15 cellular contexts compared by ENCODE assay signal in the genomic region with DNA sequence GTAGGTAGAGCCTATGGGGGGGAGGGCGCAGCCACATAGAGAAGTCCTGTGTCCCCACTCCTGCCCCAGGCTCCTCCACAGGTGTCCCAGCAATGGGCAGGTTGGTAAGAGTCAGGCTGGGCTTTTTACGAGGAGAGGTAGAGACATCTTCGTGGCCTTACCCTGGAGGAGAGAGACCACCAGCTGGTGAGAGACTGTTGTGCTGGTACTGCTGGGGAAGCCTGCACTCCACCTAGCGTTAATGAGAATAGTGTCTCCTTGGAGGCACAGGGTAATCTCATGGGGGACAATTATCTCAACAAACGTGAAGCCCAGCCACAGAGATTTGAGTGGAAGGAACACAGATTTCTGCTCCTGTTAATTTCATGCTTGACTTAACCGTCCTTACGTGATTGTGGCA.
"Had no signal": no experiment of that assay in that cellular context is flagged by ENCODE, and none has a peak within 500 bp of the region (broad histone marks: within the 10 kb centered on the region; RNA-seq: fewer than 3 reads in every experiment).

No MANE protein-coding gene starts in this region.

- H3K9me3 ChIP-seq: gastroesophageal sphincter, heart right ventricle, lower lobe of right lung, psoas muscle, thyroid gland had no signal

- H3K4me1 ChIP-seq: lower lobe of right lung, psoas muscle had no signal

- FAIRE-seq: colon, endometrium had no signal

- H3K36me3 ChIP-seq: gastroesophageal sphincter, heart right ventricle, lower lobe of right lung, thyroid gland had no signal

- ATAC-seq: activated CD8-positive, alpha-beta memory T cell treated with anti-CD3 and anti-CD28 coated beads, Interleukin-2, amount 10 ng/mL, durations not matched to agents 7 days and 5 days; gastroesophageal sphincter; heart right ventricle; left cardiac atrium; lower lobe of right lung; psoas muscle; sciatic nerve had no signal

- H3K27me3 ChIP-seq: thyroid gland had no signal

- H3K4me3 ChIP-seq: gastroesophageal sphincter, heart right ventricle, lower lobe of right lung, psoas muscle, thyroid gland had no signal

- DNase-seq: activated CD4-positive, alpha-beta T cell treated with anti-CD3 and anti-CD28 coated beads for 4 hours; activated CD8-positive, alpha-beta memory T cell treated with anti-CD3 and anti-CD28 coated beads, Interleukin-2, amount 10 ng/mL, durations not matched to agents 7 days and 5 days; activated naive CD4-positive, alpha-beta T cell treated with anti-CD3 and anti-CD28 coated beads, Interleukin-2, amount 50 U/mL, for 16 hours; activated T-cell treated with anti-CD3 and anti-CD28 coated beads, Interleukin-2, amount 50 U/mL, for 1 hour; amniotic stem cell; heart right ventricle; left cardiac atrium; lower lobe of right lung; psoas muscle; stimulated activated CD4-positive, alpha-beta T cell treated with anti-CD3 and anti-CD28 coated beads, Interleukin-2, amount 100 ng/mL, for 24 hours; thyroid gland had no signal

- H3K27ac ChIP-seq: gastroesophageal sphincter, heart right ventricle, lower lobe of right lung, psoas muscle, thyroid gland had no signal

- H3K4me3 Mint-ChIP-seq: activated CD8-positive, alpha-beta memory T cell treated with anti-CD3 and anti-CD28 coated beads, Interleukin-2, amount 10 ng/mL, durations not matched to agents 7 days and 5 days had no signal
